ENCODE assay signal across 22 cellular contexts in the genomic region with DNA sequence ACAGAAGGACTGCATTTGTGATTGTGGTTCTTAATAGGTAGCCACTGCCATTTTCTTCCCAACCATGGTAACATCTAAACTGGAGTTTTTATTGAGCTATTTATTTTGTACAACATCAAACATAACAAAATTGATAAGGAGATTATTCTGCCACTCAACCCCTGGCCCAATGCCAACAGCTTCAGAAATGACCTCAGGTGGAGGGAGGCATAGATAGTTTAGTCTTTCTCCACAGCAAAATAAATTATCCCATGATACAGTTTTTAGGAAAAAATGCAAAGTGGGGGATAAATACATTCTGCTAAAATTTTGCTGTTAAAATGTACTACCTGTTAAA. TPM values are rescaled to one million over a fixed set of nuclear protein-coding genes. Genes with fewer than 3 reads are reported as not detected.
"Had no signal": no experiment of that assay in that cellular context is flagged by ENCODE, and none has a peak within 500 bp of the region (broad histone marks: within the 10 kb centered on the region; RNA-seq: fewer than 3 reads in every experiment).

No MANE protein-coding gene starts in this region.

- DNase-seq: activated B cell treated with CpG ODN at 0.5 μM for 24 hours; activated CD4-positive, alpha-beta memory T cell treated with anti-CD3 and anti-CD28 coated beads for 36 hours; activated CD4-positive, alpha-beta T cell treated with anti-CD3 and anti-CD28 coated beads for 4 hours; activated naive CD4-positive, alpha-beta T cell; activated naive CD8-positive, alpha-beta T cell treated with anti-CD3 and anti-CD28 coated beads, Interleukin-2, amount 10 ng/mL, durations not matched to agents 7 days and 5 days; brain microvascular endothelial cell; central memory CD4-positive, alpha-beta T cell; colonic mucosa; erythroblast; left lung; midbrain; stimulated activated naive CD8-positive, alpha-beta T cell treated with anti-CD3 and anti-CD28 coated beads, Interleukin-15, Interleukin-2, amounts not matched to agents 100 U/mL and 50 U/mL, for 24 hours had no signal

- H3K36me3 ChIP-seq: brain microvascular endothelial cell, colonic mucosa, left lung, prostate gland, right atrium auricular region, tibial nerve had no signal

- FAIRE-seq: endometrium, frontal cortex, keratinocyte, urothelium cell line had no signal

- H3K4me3 ChIP-seq: colonic mucosa, left lung, prostate gland, right atrium auricular region, tibial nerve had no signal

- H3K4me1 ChIP-seq: colonic mucosa, left lung, prostate gland, right atrium auricular region had no signal

- H3K9me3 ChIP-seq: colonic mucosa, left lung, prostate gland, right atrium auricular region, tibial nerve had no signal

- H3K4me3 Mint-ChIP-seq: activated B cell treated with CpG ODN at 0.5 μM for 24 hours; activated CD4-positive, alpha-beta memory T cell treated with anti-CD3 and anti-CD28 coated beads for 36 hours; activated naive CD8-positive, alpha-beta T cell treated with anti-CD3 and anti-CD28 coated beads, Interleukin-2, amount 10 ng/mL, durations not matched to agents 7 days and 5 days; activated T-helper 17 cell treated with anti-CD3 and anti-CD28 coated beads, Interleukin-2, amount 50 U/mL, for 72 hours had no signal

- H3K27ac Mint-ChIP-seq: activated B cell treated with CpG ODN at 0.5 μM for 24 hours; activated CD4-positive, alpha-beta memory T cell treated with anti-CD3 and anti-CD28 coated beads for 36 hours; activated naive CD8-positive, alpha-beta T cell treated with anti-CD3 and anti-CD28 coated beads, Interleukin-2, amount 10 ng/mL, durations not matched to agents 7 days and 5 days; activated T-helper 17 cell treated with anti-CD3 and anti-CD28 coated beads, Interleukin-2, amount 50 U/mL, for 72 hours had no signal

- H3K9me3 Mint-ChIP-seq: activated B cell treated with CpG ODN at 0.5 μM for 24 hours; activated CD4-positive, alpha-beta memory T cell treated with anti-CD3 and anti-CD28 coated beads for 36 hours; activated naive CD8-positive, alpha-beta T cell treated with anti-CD3 and anti-CD28 coated beads, Interleukin-2, amount 10 ng/mL, durations not matched to agents 7 days and 5 days had no signal

- ATAC-seq: activated T-helper 17 cell treated with anti-CD3 and anti-CD28 coated beads, Interleukin-2, amount 50 U/mL, for 72 hours; left lung; stimulated activated naive CD8-positive, alpha-beta T cell treated with anti-CD3 and anti-CD28 coated beads, Interleukin-15, Interleukin-2, amounts not matched to agents 100 U/mL and 50 U/mL, for 24 hours had no signal

- H3K36me3 Mint-ChIP-seq: activated CD4-positive, alpha-beta memory T cell treated with anti-CD3 and anti-CD28 coated beads for 36 hours; activated naive CD8-positive, alpha-beta T cell treated with anti-CD3 and anti-CD28 coated beads, Interleukin-2, amount 10 ng/mL, durations not matched to agents 7 days and 5 days had no signal

- H3K27me3 Mint-ChIP-seq: activated B cell treated with CpG ODN at 0.5 μM for 24 hours; activated CD4-positive, alpha-beta memory T cell treated with anti-CD3 and anti-CD28 coated beads for 36 hours; activated naive CD8-positive, alpha-beta T cell treated with anti-CD3 and anti-CD28 coated beads, Interleukin-2, amount 10 ng/mL, durations not matched to agents 7 days and 5 days had no signal

- H3K4me1 Mint-ChIP-seq: activated naive CD8-positive, alpha-beta T cell treated with anti-CD3 and anti-CD28 coated beads, Interleukin-2, amount 10 ng/mL, durations not matched to agents 7 days and 5 days; activated T-helper 17 cell treated with anti-CD3 and anti-CD28 coated beads, Interleukin-2, amount 50 U/mL, for 72 hours had no signal

- H3K27me3 ChIP-seq: brain microvascular endothelial cell, colonic mucosa, left lung, right atrium auricular region, tibial nerve had no signal

- H3K27ac ChIP-seq: brain microvascular endothelial cell, colonic mucosa, left lung, prostate gland, right atrium auricular region, tibial nerve had no signal

RNA-seq across cellular contexts. Expression of gene LRRTM3, which starts 57.6 kb away (rescaled TPM):
- total RNA-seq: activated B cell treated with CpG ODN at 0.5 μM for 24 hours; activated CD4-positive, alpha-beta memory T cell treated with anti-CD3 and anti-CD28 coated beads for 36 hours; activated naive CD8-positive, alpha-beta T cell treated with anti-CD3 and anti-CD28 coated beads, Interleukin-2, amount 10 ng/mL, durations not matched to agents 7 days and 5 days; colonic mucosa; left lung; lung microvascular endothelial cell; osteoblast; right atrium auricular region had no signal
- polyA plus RNA-seq: keratinocyte had no signal
